1 cellular context compared by ENCODE assay signal in the genomic region with DNA sequence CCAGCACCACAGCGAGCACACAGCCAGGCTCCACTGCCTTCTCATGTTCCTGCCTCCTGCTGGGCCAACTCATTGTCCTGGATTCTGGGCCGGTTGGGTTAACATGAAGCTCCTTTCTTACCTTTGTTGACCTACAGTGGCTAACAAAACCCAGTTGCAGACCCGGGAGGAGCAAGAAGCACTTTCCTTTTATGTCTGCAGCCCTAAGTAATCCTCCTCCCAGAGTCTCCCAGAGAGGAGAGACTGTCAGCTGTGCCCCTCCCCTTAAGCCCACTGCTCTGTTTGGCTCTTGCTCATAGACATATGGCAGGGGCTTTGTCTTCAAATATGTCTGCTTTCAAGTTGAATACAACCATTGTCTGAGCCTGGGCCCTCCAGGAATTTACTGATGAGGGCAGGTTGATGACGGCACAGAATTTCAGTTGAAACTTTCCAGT.
TF ChIP-seq lines count a peak whose summit lies in the region.

No MANE protein-coding gene starts in this region.

TF ChIP-seq in HepG2, 621 proteins besides CTCF, POLR2A, EP300 and RAD21:
- TF ChIP-seq MTA1 (CRISPR knock-in tag; IDR thresholded peaks at IDR 0.05; ENCODE audit: borderline replicate concordance) (no peak), ZNF737 (CRISPR knock-in tag; IDR thresholded peaks at IDR 0.05; ENCODE audit: borderline replicate concordance) (no peak), MXI1 (IDR thresholded peaks at IDR 0.05; ENCODE audit: borderline replicate concordance, low read depth, low read length) (no peak), ARNT (IDR thresholded peaks at IDR 0.05) (no peak)
